In genomic region chr1:183993132-183993531, GRCh38 we compare ENCODE assay signal across 1 cellular context.
TF ChIP-seq lines count a peak whose summit lies in the region.

No MANE protein-coding gene starts in this region.

TF ChIP-seq in HepG2, 621 proteins besides CTCF, POLR2A, EP300 and RAD21 (continued from another document and continues in another):
- TF ChIP-seq ATF2 (CRISPR knock-in tag; IDR thresholded peaks at IDR 0.05) (no peak), FOXP4 (CRISPR knock-in tag; IDR thresholded peaks at IDR 0.05) (peak; percentile 51; the same call in 1 of the 2 replicates), FOXA1 (IDR thresholded peaks at IDR 0.05) (no peak), FOXA1 (CRISPR knock-in tag; IDR thresholded peaks at IDR 0.05) (peak; percentile 76), ZBTB1 (CRISPR knock-in tag; IDR thresholded peaks at IDR 0.05; ENCODE audit: borderline replicate concordance) (no peak), ARID5B (CRISPR knock-in tag; IDR thresholded peaks at IDR 0.05) (peak; percentile 53), ZNF20 (CRISPR knock-in tag; IDR thresholded peaks at IDR 0.05) (no peak), ZNF644 (CRISPR knock-in tag; IDR thresholded peaks at IDR 0.05; ENCODE audit: low read depth) (0 out of 2 replicates have a peak, but pooled peaks have one; percentile 31), RXRA (CRISPR knock-in tag; IDR thresholded peaks at IDR 0.05) (peak; percentile 57; the same call in 1 of the 2 replicates), GATA4 (IDR thresholded peaks at IDR 0.05; ENCODE audit: borderline replicate concordance, low read depth) (peak; percentile 81; the same call in 1 of the 2 replicates), ZBTB44 (CRISPR knock-in tag; IDR thresholded peaks at IDR 0.05) (no peak), PBX3 (CRISPR knock-in tag; IDR thresholded peaks at IDR 0.05; ENCODE audit: borderline replicate concordance) (no peak), ELF3 (CRISPR knock-in tag; IDR thresholded peaks at IDR 0.05) (peak; percentile 82), TEAD3 (CRISPR knock-in tag; optimal IDR thresholded peaks at IDR 0.05; ENCODE audit: borderline replicate concordance) (peak; percentile 25), SP2 (CRISPR knock-in tag; IDR thresholded peaks at IDR 0.05) (no peak), RERE (CRISPR knock-in tag; IDR thresholded peaks at IDR 0.05; ENCODE audit: low read depth) (no peak), NCOA2 (CRISPR knock-in tag; IDR thresholded peaks at IDR 0.05) (peak; percentile 90), MED13 (CRISPR knock-in tag; IDR thresholded peaks at IDR 0.05) (peak; percentile 67; the same call in 1 of the 2 replicates), SAP130 (CRISPR knock-in tag; IDR thresholded peaks at IDR 0.05; ENCODE audit: low read depth) (peak; percentile 28; the same call in 1 of the 2 replicates), FOSL2 (CRISPR knock-in tag; IDR thresholded peaks at IDR 0.05) (peak; percentile 83), MED1 (CRISPR knock-in tag; IDR thresholded peaks at IDR 0.05) (peak; percentile 74), FOXA3 (CRISPR knock-in tag; IDR thresholded peaks at IDR 0.05) (peak; percentile 59; the same call in 1 of the 2 replicates), ZFP62 (CRISPR knock-in tag; IDR thresholded peaks at IDR 0.05) (no peak), SOX6 (IDR thresholded peaks at IDR 0.05) (no peak), SOX6 (CRISPR knock-in tag; IDR thresholded peaks at IDR 0.05) (0 out of 2 replicates have a peak, but pooled peaks have one; percentile 24), CREM (IDR thresholded peaks at IDR 0.05) (peak; percentile 73), CREM (CRISPR knock-in tag; IDR thresholded peaks at IDR 0.05) (no peak), ZNF557 (CRISPR knock-in tag; IDR thresholded peaks at IDR 0.05) (no peak), TGIF2 (CRISPR knock-in tag; IDR thresholded peaks at IDR 0.05) (0 out of 2 replicates have a peak, but pooled peaks have one; percentile 44), POGZ (CRISPR knock-in tag; IDR thresholded peaks at IDR 0.05) (no peak), SYNCRIP (IDR thresholded peaks at IDR 0.05; ENCODE audit: insufficient read depth, low read depth, low read length) (no peak), KLF9 (CRISPR knock-in tag; IDR thresholded peaks at IDR 0.05; ENCODE audit: low read depth) (no peak), TFE3 (CRISPR knock-in tag; IDR thresholded peaks at IDR 0.05) (0 out of 2 replicates have a peak, but pooled peaks have one; percentile 15), TCF7 (IDR thresholded peaks at IDR 0.05; ENCODE audit: low read depth) (peak; percentile 89), ISL2 (CRISPR knock-in tag; IDR thresholded peaks at IDR 0.05) (peak; percentile 58; the same call in 1 of the 2 replicates), RARA (CRISPR knock-in tag; IDR thresholded peaks at IDR 0.05) (peak; percentile 75), TBX2 (CRISPR knock-in tag; IDR thresholded peaks at IDR 0.05; ENCODE audit: borderline replicate concordance) (peak; percentile 51; the same call in 1 of the 2 replicates), ATAD3A (CRISPR knock-in tag; IDR thresholded peaks at IDR 0.05) (no peak), ZSCAN20 (CRISPR knock-in tag; IDR thresholded peaks at IDR 0.05; ENCODE audit: borderline replicate concordance) (no peak), MLLT10 (CRISPR knock-in tag; IDR thresholded peaks at IDR 0.05) (no peak), PPARG (CRISPR knock-in tag; conservative IDR thresholded peaks at IDR 0.05) (peak; percentile 13; the same call in 1 of the 2 replicates), MED8 (CRISPR knock-in tag; IDR thresholded peaks at IDR 0.05; ENCODE audit: insufficient replicate concordance) (peak; percentile 44)
